Comparison of ENCODE assay signal across 20 cellular contexts in genomic region chr1:45089711-45090110, GRCh38.
"Had no signal": no experiment of that assay in that cellular context is flagged by ENCODE, and none has a peak within 500 bp of the region (broad histone marks: within the 10 kb centered on the region; RNA-seq: fewer than 3 reads in every experiment).

No MANE protein-coding gene starts in this region.

- ATAC-seq: foreskin keratinocyte, gastroesophageal sphincter, heart left ventricle, left lung, left ventricle myocardium superior, lower lobe of right lung had no signal

- H3K4me1 Mint-ChIP-seq: immature natural killer cell, mesothelial cell of epicardium had no signal

- H3K9me3 ChIP-seq: colonic mucosa, esophagus muscularis mucosa, gastroesophageal sphincter, heart left ventricle, left lung, lower lobe of right lung had no signal

- H3K36me3 Mint-ChIP-seq: immature natural killer cell, mesothelial cell of epicardium had no signal

- H3K27ac ChIP-seq: colonic mucosa, dorsolateral prefrontal cortex, esophagus muscularis mucosa, foreskin keratinocyte, gastroesophageal sphincter, heart left ventricle, hepatocyte, left lung, lower lobe of right lung had no signal

- H3K36me3 ChIP-seq: colonic mucosa, esophagus muscularis mucosa, left lung, lower lobe of right lung had no signal

- H3K4me3 ChIP-seq: colonic mucosa, dorsolateral prefrontal cortex, esophagus muscularis mucosa, gastroesophageal sphincter, heart left ventricle, hepatocyte, left lung, lower lobe of right lung had no signal

- H3K4me3 Mint-ChIP-seq: immature natural killer cell, mesothelial cell of epicardium had no signal

- H3K4me1 ChIP-seq: colonic mucosa, esophagus muscularis mucosa, foreskin keratinocyte, gastroesophageal sphincter, heart left ventricle, left lung, lower lobe of right lung had no signal

- H3K27ac Mint-ChIP-seq: immature natural killer cell, mesothelial cell of epicardium had no signal

- H3K9me3 Mint-ChIP-seq: immature natural killer cell, mesothelial cell of epicardium had no signal

- DNase-seq: colonic mucosa; dermis blood vessel endothelial cell; dorsolateral prefrontal cortex; effector CD4-positive, alpha-beta T cell; effector memory CD4-positive, alpha-beta T cell; foreskin keratinocyte; heart left ventricle; hypothalamus; immature natural killer cell; islet precursor cell; kidney; kidney glomerular epithelial cell; left lung; left ventricle myocardium superior; lower lobe of right lung; mesenchymal stem cell had no signal
